Comparison of ENCODE assay signal across 8 cellular contexts in the genomic region with DNA sequence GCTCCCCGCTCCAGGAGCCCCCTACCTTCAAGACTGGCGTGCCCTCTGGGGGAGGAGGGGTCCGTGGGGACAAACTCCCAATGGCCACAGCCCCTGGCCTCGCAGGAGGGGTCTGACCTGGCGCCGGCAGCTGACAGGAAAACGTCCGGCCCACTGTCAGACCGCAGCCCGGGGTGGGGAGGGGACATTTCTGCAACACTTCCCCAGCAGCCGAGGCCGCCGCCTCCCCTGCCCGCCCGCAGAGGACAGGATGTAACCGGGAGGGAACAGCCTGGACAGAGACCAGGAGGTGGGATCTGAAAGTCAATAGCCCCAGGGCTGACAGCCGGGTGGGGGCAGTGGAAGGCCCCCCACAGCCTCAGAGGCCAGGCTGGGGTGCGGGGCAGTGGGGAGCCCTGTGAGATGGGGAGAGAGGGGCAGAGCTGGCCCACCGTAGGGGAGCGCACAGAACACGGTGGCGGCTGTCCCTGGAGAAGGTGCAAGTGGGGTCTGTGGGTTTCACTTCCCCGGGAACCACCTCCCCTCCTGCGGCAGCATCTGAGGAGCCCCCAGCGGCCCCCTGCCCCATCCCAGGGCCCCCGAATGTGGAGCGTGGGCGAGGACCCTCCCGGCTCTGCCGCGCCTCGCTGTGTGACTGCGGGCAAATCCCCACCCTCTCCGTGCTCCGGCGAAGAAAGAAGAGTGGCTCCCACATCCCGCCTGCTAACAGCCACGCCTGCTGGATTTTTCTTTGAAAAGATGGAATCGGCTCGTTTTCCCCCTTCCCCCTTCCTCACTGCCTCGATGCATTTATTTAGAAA. TPM values are rescaled to one million over a fixed set of nuclear protein-coding genes. Genes with fewer than 3 reads are reported as not detected.
DNase-seq lines count a peak whose midpoint lies in the region; FAIRE-seq and TF ChIP-seq lines count a peak whose summit lies in the region.

A gene with protein sequence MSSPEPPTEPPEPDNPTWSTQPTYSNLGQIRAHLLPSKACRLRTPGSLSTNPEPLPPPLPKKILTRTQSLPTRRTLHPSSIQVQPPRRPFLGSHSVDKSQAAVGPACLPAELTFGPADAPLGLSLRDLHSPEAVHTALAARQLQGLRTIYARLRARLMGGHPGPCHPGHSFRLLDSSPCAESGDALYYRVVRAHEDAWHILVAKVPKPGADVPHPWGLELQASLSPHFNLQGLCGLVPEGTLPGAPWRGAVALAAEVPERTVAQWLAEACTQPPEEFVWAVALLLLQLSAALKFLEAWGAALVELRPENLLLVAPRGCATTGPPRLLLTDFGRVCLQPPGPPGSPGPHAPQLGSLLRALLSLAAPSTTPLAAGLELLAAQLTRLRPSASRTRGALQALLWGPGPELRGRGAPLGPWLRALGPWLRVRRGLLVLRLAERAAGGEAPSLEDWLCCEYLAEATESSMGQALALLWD (minus strand): TSS at position 114 of the 800 bp plus-strand sequence. CDS start 1,244 bp downstream, outside the sequence.

- no TSS peak for BruUV-seq in endothelial cell of umbilical vein (replicated peaks; lab: Mats Ljungman, UMichigan)

- H3K9me1 ChIP-seq in endothelial cell of umbilical vein (replicated peaks; ENCODE audit: control insufficient read depth, extremely low read depth, insufficient read depth, low read length) = no peaks in the 10 kb centered on the region

- H3K4me3 ChIP-seq in GM12865 (ENCODE audit: low read depth, low read length) = no peak within 1 kb of the TSS
- peak within 1 kb of the TSS in 1 of 3 experiments; percentile 1 for H3K4me3 ChIP-seq in endothelial cell of umbilical vein (replicated peaks in 1 of 3; ENCODE audit: insufficient read depth in 1 of 3, low read depth in 1 of 3, low read length in 3 of 3)
- H3K4me3 ChIP-seq in vagina = peak within 1 kb of the TSS; percentile 29 to 30

- H3K9me3 ChIP-seq in endothelial cell of umbilical vein (replicated peaks; ENCODE audit: control insufficient read depth, insufficient read depth, low read length) = no peaks in the 10 kb centered on the region
- H3K9me3 ChIP-seq in vagina = no peaks in the 10 kb centered on the region

- no peak for FAIRE-seq in endothelial cell of umbilical vein (lab: Jason Lieb, UNC)

- intact Hi-C loops in endothelial cell of umbilical vein (cut with micrococcal nuclease) = no loop called here
- intact Hi-C loops in vagina (cut with DNase I) = no loop called here

- H3K4me2 ChIP-seq in endothelial cell of umbilical vein (ENCODE audit: insufficient read depth, low read length) = no peak within 1 kb of the TSS

- TF ChIP-seq POLR2A in endothelial cell of umbilical vein (IDR thresholded peaks at IDR 0.05; ENCODE audit: low read depth, low read length) (no peak), vagina (IDR thresholded peaks at IDR 0.05) (no peak)

- DNase-seq in GM12865 (ENCODE audit: low read depth) = peak; percentile 45
- DNase-seq in OCI-M1 (lab: John Stamatoyannopoulos, UW) = peak; percentile 84
- peak; percentile 12 for DNase-seq in endothelial cell of umbilical vein (ENCODE audit: low read depth, low spot score)
- DNase-seq in mucosa of gallbladder (ENCODE audit: low spot score) = peak; percentile 66
- DNase-seq in vagina (ENCODE audit: extremely low spot score in 2 of 2) = no peak
- no peak for DNase-seq in cerebellum (ENCODE audit: low spot score)
- no peak for DNase-seq in NCI-H2029 treated with DMSO at 0.1 percent for 48 hours (lab: John Stamatoyannopoulos, UW)
- DNase-seq in NCI-H2227 treated with DMSO at 0.1 percent for 48 hours (lab: John Stamatoyannopoulos, UW) = no peak

- CTCF ChIA-PET in endothelial cell of umbilical vein (lab: Charles Lee) = interaction anchor here (1.0 to 1.3 kb wide), 2 partner anchors 110 to 332 kb away, joined by 3 read pairs; no protein-coding TSS in a partner anchor

- POLR2A ChIA-PET in endothelial cell of umbilical vein (lab: Charles Lee) = interaction anchor here (0.7 kb wide), 1 partner anchor 12 kb away, joined by 9 read pairs; no protein-coding TSS in a partner anchor

- H3K36me3 ChIP-seq in endothelial cell of umbilical vein (ENCODE audit: control insufficient read depth in 2 of 2, extremely low read depth in 1 of 2, insufficient read depth in 2 of 2, low read length in 2 of 2) (no peaks in the 10 kb centered on the region), vagina (no peaks in the 10 kb centered on the region)

- H3K27ac ChIP-seq in endothelial cell of umbilical vein (ENCODE audit: insufficient read depth, low read depth, low read length) = no peak within 1 kb of the TSS
- peak within 1 kb of the TSS; percentile 4 for H3K27ac ChIP-seq in vagina

- TF ChIP-seq CTCF in GM12865 (IDR thresholded peaks at IDR 0.05; ENCODE audit: insufficient read depth, low read depth, low read length, missing control alignments) (no peak), endothelial cell of umbilical vein (IDR thresholded peaks at IDR 0.05; ENCODE audit: extremely low read depth in 1 of 2, insufficient read depth in 1 of 2, low read depth in 1 of 2, low read length in 2 of 2) (no peak), vagina (IDR thresholded peaks at IDR 0.05) (no peak)

- H3K79me2 ChIP-seq in endothelial cell of umbilical vein (ENCODE audit: control insufficient read depth, insufficient read depth, low read length) = no peaks in the 10 kb centered on the region

- H3K4me1 ChIP-seq in endothelial cell of umbilical vein (ENCODE audit: control insufficient read depth, extremely low read depth, insufficient read depth, low read length) = peaks cover 9% of the 10 kb centered on the region
- H3K4me1 ChIP-seq in vagina = peaks cover 13% of the 10 kb centered on the region

- H3K27me3 ChIP-seq in endothelial cell of umbilical vein (ENCODE audit: control insufficient read depth in 2 of 2, insufficient read depth in 2 of 2, low read length in 2 of 2) = peaks cover 2 to 6% of the 10 kb centered on the region in 2 experiments
- no peaks in the 10 kb centered on the region for H3K27me3 ChIP-seq in vagina

- H2AFZ ChIP-seq in endothelial cell of umbilical vein (ENCODE audit: low read depth, low read length) = peak within 1 kb of the TSS; percentile 46

- H4K20me1 ChIP-seq in endothelial cell of umbilical vein (replicated peaks; ENCODE audit: control insufficient read depth, extremely low read depth, insufficient read depth, low read length) = no peaks in the 10 kb centered on the region

- dilution Hi-C loops in endothelial cell of umbilical vein (cut with MboI; ENCODE audit: extremely low pct_ligation_motif_present, low sequenced_read_pairs) = no loop called here

- H3K9ac ChIP-seq in endothelial cell of umbilical vein (replicated peaks; ENCODE audit: extremely low read depth, insufficient read depth, low read length) = no peak within 1 kb of the TSS

TF ChIP-seq in endothelial cell of umbilical vein, 7 proteins besides CTCF, POLR2A, EP300 and RAD21:
- TF ChIP-seq EZH2 (IDR thresholded peaks at IDR 0.05; ENCODE audit: borderline replicate concordance, low read depth, low read length, severe bottlenecking) (peak; percentile 20), FOS (IDR thresholded peaks at IDR 0.05; ENCODE audit: borderline replicate concordance, insufficient read depth, low read length) (no peak)

RNA-seq across cellular contexts. Expression of the gene that starts here (rescaled TPM):
- total RNA-seq in endothelial cell of umbilical vein (not detected in 2 replicates), mucosa of gallbladder (1.0 TPM), vagina (2.0 TPM), cerebellum (not detected)
- polyA plus RNA-seq in endothelial cell of umbilical vein = 0.03 TPM in 1 of 2 replicates, not detected in the other
- polyA plus RNA-seq in endothelial cell of umbilical vein (2011; cell fraction: cytosol; rRNA removed) = not detected in 2 replicates
- not detected in 2 replicates for polyA plus RNA-seq in endothelial cell of umbilical vein (2011; cell fraction: nucleus; rRNA removed)
- polyA plus RNA-seq in endothelial cell of umbilical vein (2012) = not detected in 2 replicates
- polyA minus RNA-seq in endothelial cell of umbilical vein = not detected in 2 replicates
- polyA minus RNA-seq in endothelial cell of umbilical vein (2011; cell fraction: cytosol; rRNA and poly(A)+ RNA removed) = not detected
- polyA minus RNA-seq in endothelial cell of umbilical vein (2011; cell fraction: nucleus; rRNA and poly(A)+ RNA removed) = not detected in 2 replicates

Comparison
In these comparisons a context has a peak if more than half of its experiments do, and no peak if none do; other contexts are left out.
1. Peak in DNase-seq in endothelial cell of umbilical vein; RNA of the gene not detected or under 1 TPM.
2. DNase-seq: peak in GM12865 (single experiment), OCI-M1 (single experiment) and mucosa of gallbladder (single experiment); none in vagina (0 of 2), cerebellum (single experiment), NCI-H2029 treated with DMSO at 0.1 percent for 48 hours (single experiment) and NCI-H2227 treated with DMSO at 0.1 percent for 48 hours (single experiment).